ENCODE assay signal across 8 cellular contexts in the genomic region with DNA sequence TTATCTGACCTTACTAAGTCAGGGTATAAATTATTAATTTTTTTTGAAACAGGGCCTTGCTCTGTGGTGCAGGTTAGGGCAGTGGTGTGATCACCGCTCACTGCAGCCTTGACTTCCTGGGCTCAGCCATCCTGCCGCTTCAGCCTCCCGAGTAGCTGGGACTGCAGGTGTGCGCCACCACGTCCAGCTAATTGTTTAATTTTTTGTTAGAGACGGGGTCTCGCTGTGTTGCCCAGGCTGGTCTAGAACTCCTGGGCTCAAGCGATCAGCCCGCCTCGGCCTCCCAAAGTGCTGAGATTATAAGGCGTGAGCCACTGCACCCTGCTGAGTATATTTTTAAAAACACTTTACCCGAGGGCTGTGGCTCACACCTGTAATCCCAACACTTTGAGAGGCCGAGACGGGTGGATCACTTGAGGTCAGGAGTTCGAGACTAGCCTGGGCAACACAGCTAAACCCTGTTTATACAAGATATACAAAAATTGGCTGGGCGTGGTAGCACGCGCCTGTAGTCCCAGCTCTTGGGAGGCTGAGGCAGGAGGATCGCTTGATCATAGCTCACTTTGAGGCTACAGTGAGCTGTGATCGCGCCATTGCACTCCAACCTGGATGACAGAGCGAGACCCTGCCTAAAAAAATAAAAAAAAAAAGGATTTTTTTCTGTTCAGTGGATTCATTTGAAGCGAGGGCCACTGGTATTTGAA.
A peak's percentile ranks its signal among the peaks of the same experiment; 100 is the strongest.
DNase-seq lines count a peak whose midpoint lies in the region; ATAC-seq and TF ChIP-seq lines count a peak whose summit lies in the region.

No MANE protein-coding gene starts in this region.

- no peak for TF ChIP-seq CTCF in MM.1S (IDR thresholded peaks at IDR 0.05; ENCODE audit: low read length)
- TF ChIP-seq CTCF in neutrophil (IDR thresholded peaks at IDR 0.05), result no peak

- H3K27me3 ChIP-seq in BLaER1 (peaks cover 1% of the 10 kb centered on the region), MM.1S (replicated peaks; ENCODE audit: insufficient read depth, low read length) (no peaks in the 10 kb centered on the region), neutrophil (no peaks in the 10 kb centered on the region)

- 0 out of 2 replicates have a peak, but pooled peaks cover 10% of the 10 kb centered on the region for H4K20me1 ChIP-seq in BLaER1
- H4K20me1 ChIP-seq in MM.1S (ENCODE audit: insufficient read depth, low read length), result no peaks in the 10 kb centered on the region

- H3K4me1 Mint-ChIP-seq in dendritic cell treated with granulocyte-macrophage colony-stimulating factor and Interleukin-4, amounts not matched to agents 40 ng/mL and 50 ng/mL, for 4 days (ENCODE audit: low read depth), result peaks cover 24% of the 10 kb centered on the region

- H3K36me3 ChIP-seq in BLaER1 (peaks cover 15% of the 10 kb centered on the region; the same call in 1 of the 2 replicates), MM.1S (replicated peaks; ENCODE audit: insufficient read depth, low read length) (no peaks in the 10 kb centered on the region), neutrophil (peaks cover 8% of the 10 kb centered on the region)

- peak overlapping the region; percentile 44 for H2AFZ ChIP-seq in MM.1S (ENCODE audit: low read length)

- H3K27me3 Mint-ChIP-seq in dendritic cell treated with granulocyte-macrophage colony-stimulating factor and Interleukin-4, amounts not matched to agents 40 ng/mL and 50 ng/mL, for 4 days, result no peaks in the 10 kb centered on the region

- H3K4me3 ChIP-seq in BLaER1 (peak overlapping the region; percentile 75), MM.1S (ENCODE audit: low read length) (no peak overlapping the region), neutrophil (ENCODE audit: low read depth in 1 of 2, low read length in 1 of 2) (no peak overlapping the region)

- DNase-seq in MM.1S, result no peak
- DNase-seq in globus pallidus (ENCODE audit: low spot score), result no peak
- no peak for DNase-seq in middle frontal gyrus (ENCODE audit: extremely low spot score, low spot score)
- no peak for DNase-seq in DMS153 treated with DMSO at 0.1 percent for 48 hours (lab: John Stamatoyannopoulos, UW; ENCODE audit: unreplicated experiment)

- intact Hi-C loops in dendritic cell treated with granulocyte-macrophage colony-stimulating factor and Interleukin-4, amounts not matched to agents 40 ng/mL and 50 ng/mL, for 4 days (cut with micrococcal nuclease), result loop anchor here (1.0 to 2.0 kb wide), 3 partner anchors 36 to 62 kb away; a partner anchor contains a TSS

- peak overlapping the region; percentile 94 for H3K4me3 Mint-ChIP-seq in dendritic cell treated with granulocyte-macrophage colony-stimulating factor and Interleukin-4, amounts not matched to agents 40 ng/mL and 50 ng/mL, for 4 days

- H3K27ac Mint-ChIP-seq in dendritic cell treated with granulocyte-macrophage colony-stimulating factor and Interleukin-4, amounts not matched to agents 40 ng/mL and 50 ng/mL, for 4 days, result peak overlapping the region; percentile 93

- peaks cover 17% of the 10 kb centered on the region for H3K79me2 ChIP-seq in MM.1S (ENCODE audit: low read length)

- H3K9me2 ChIP-seq in MM.1S (replicated peaks; ENCODE audit: insufficient read depth, low read length), result no peaks in the 10 kb centered on the region

- 0 out of 2 replicates have a peak, but pooled peaks cover 8% of the 10 kb centered on the region for H3K9me3 ChIP-seq in BLaER1
- no peaks in the 10 kb centered on the region for H3K9me3 ChIP-seq in MM.1S (replicated peaks; ENCODE audit: insufficient read depth, low read length)
- H3K9me3 ChIP-seq in neutrophil, result no peaks in the 10 kb centered on the region

- H3K9ac ChIP-seq in BLaER1 (no peak overlapping the region), MM.1S (ENCODE audit: low read length) (no peak overlapping the region)

- H3K9me3 Mint-ChIP-seq in dendritic cell treated with granulocyte-macrophage colony-stimulating factor and Interleukin-4, amounts not matched to agents 40 ng/mL and 50 ng/mL, for 4 days, result no peaks in the 10 kb centered on the region

- peaks cover 18% of the 10 kb centered on the region for H3F3A ChIP-seq in MM.1S (ENCODE audit: insufficient read depth, low read length)

- H3K36me3 Mint-ChIP-seq in dendritic cell treated with granulocyte-macrophage colony-stimulating factor and Interleukin-4, amounts not matched to agents 40 ng/mL and 50 ng/mL, for 4 days (ENCODE audit: low read depth), result peaks cover 29% of the 10 kb centered on the region

- H3K27ac ChIP-seq in BLaER1 (0 out of 2 replicates have a peak overlapping the region, but pooled peaks have one; percentile 46), MM.1S (ENCODE audit: low read length) (peak overlapping the region; percentile 6; the same call in 1 of the 2 replicates), neutrophil (peak overlapping the region; percentile 94)

- peak overlapping the region; percentile 44 for H3K4me2 ChIP-seq in BLaER1
- peak overlapping the region; percentile 45; the same call in 1 of the 2 replicates for H3K4me2 ChIP-seq in MM.1S (ENCODE audit: low read depth, low read length)

- H3K4me1 ChIP-seq in BLaER1 (peaks cover 23% of the 10 kb centered on the region), MM.1S (ENCODE audit: low read length) (peaks cover 8% of the 10 kb centered on the region), neutrophil (ENCODE audit: control insufficient read depth in 1 of 2, insufficient read depth in 1 of 2, low read depth in 1 of 2, low read length in 1 of 2) (peaks cover 16 to 21% of the 10 kb centered on the region in 2 experiments)

- no peak for ATAC-seq in GM19463 (IDR thresholded peaks at IDR 0.05; ENCODE audit: unreplicated experiment)

Comparison
In these comparisons a context has a peak if more than half of its experiments do, and no peak if none do; other contexts are left out.
1. H3K27ac ChIP-seq: peak in every context shown above with its lines; median percentile 94 in neutrophil; 46 in BLaER1; 6 in MM.1S.